Comparison of ENCODE assay signal across 19 cellular contexts in genomic region chr1:51581286-51581685, GRCh38. TPM values are rescaled to one million over a fixed set of nuclear protein-coding genes. Genes with fewer than 3 reads are reported as not detected.
DNase-seq lines count a peak whose midpoint lies in the region; ATAC-seq, FAIRE-seq and TF ChIP-seq lines count a peak whose summit lies in the region.
"Had no signal": no experiment of that assay in that cellular context is flagged by ENCODE, and none has a peak within 500 bp of the region (broad histone marks: within the 10 kb centered on the region; RNA-seq: fewer than 3 reads in every experiment).

No MANE protein-coding gene starts in this region.

- H3K4me3 Mint-ChIP-seq in mesothelial cell of epicardium: no peak overlapping the region
- H3K4me3 Mint-ChIP-seq: CD4-positive, CD25-positive, alpha-beta regulatory T cell; CD8-positive, alpha-beta T cell; HFFc6 had no signal

- 0 out of 2 replicates have a peak overlapping the region, but pooled peaks have one; percentile 32 for H3K4me2 ChIP-seq in HepG2 (ENCODE audit: low read depth, low read length)

- H3K36me3 ChIP-seq in HepG2 (replicated peaks in 1 of 2; ENCODE audit: control insufficient read depth in 1 of 2, insufficient read depth in 2 of 2, low read length in 2 of 2) (no peaks in the 10 kb centered on the region), right lobe of liver (peaks cover 0 to 8% (median 0%) of the 10 kb centered on the region in 4 donors), Panc1 (ENCODE audit: control insufficient read depth, insufficient read depth, low read length) (no peaks in the 10 kb centered on the region), left lung (no peaks in the 10 kb centered on the region)
- H3K36me3 ChIP-seq: HAP-1 had no signal

- H3K27ac Mint-ChIP-seq in mesothelial cell of epicardium: no peak overlapping the region
- H3K27ac Mint-ChIP-seq: CD4-positive, CD25-positive, alpha-beta regulatory T cell; CD8-positive, alpha-beta T cell; HFFc6 had no signal

- H3K4me1 ChIP-seq in HepG2 (ENCODE audit: insufficient read depth, low read length) (peaks cover 23% of the 10 kb centered on the region), right lobe of liver (no peaks in the 10 kb centered on the region), Panc1 (ENCODE audit: control insufficient read depth, insufficient read depth, low read length) (peaks cover 32% of the 10 kb centered on the region), left lung (peaks cover 0 to 16% of the 10 kb centered on the region in 2 donors)
- H3K4me1 ChIP-seq: Caco-2, HAP-1 had no signal

- DNase-seq in HepG2 (ENCODE audit: low spot score) (peak; percentile 27), right lobe of liver (no peak), Panc1 (ENCODE audit: low read depth, low spot score) (no peak), left lung (no peak), mesothelial cell of epicardium (ENCODE audit: low spot score in 2 of 2, unreplicated experiment in 2 of 2) (no peak)
- DNase-seq: Caco-2; CD4-positive, CD25-positive, alpha-beta regulatory T cell; CD8-positive, alpha-beta T cell; DMS153; DMS79 treated with DMSO at 0.1 percent for 48 hours; GF-D8; GOT3; HFFc6 had no signal

- no peaks in the 10 kb centered on the region for H3K27me3 Mint-ChIP-seq in mesothelial cell of epicardium (ENCODE audit: low read depth)
- H3K27me3 Mint-ChIP-seq: CD4-positive, CD25-positive, alpha-beta regulatory T cell had no signal

- H3K27me3 ChIP-seq in HepG2 (ENCODE audit: control insufficient read depth in 1 of 2, insufficient read depth in 2 of 2, low read length in 2 of 2): peaks cover 1 to 3% of the 10 kb centered on the region in 2 experiments; a peak in 2 of 5 replicates
- H3K27me3 ChIP-seq in right lobe of liver: no peaks in the 10 kb centered on the region
- no peaks in the 10 kb centered on the region for H3K27me3 ChIP-seq in Panc1 (ENCODE audit: control insufficient read depth, insufficient read depth, low read length)
- no peaks in the 10 kb centered on the region for H3K27me3 ChIP-seq in left lung

- WGBS in HepG2 (ENCODE audit: low lambda C conversion rate): 3% methylated on average over 3 of the region's 3 CpGs
- WGBS in right lobe of liver (ENCODE audit: insufficient coverage, low coverage, low lambda C conversion rate, missing lambda C conversion rate): 79% methylated on average over 2 of the region's 3 CpGs

- FAIRE-seq in HepG2 (lab: Jason Lieb, UNC): no peak
- FAIRE-seq: GM12891, GM18507, H54 had no signal

- H3K27ac ChIP-seq in HepG2 (ENCODE audit: extremely low read length, insufficient read depth, low read length) (no peak overlapping the region), right lobe of liver (no peak overlapping the region), Panc1 (ENCODE audit: low read length) (peak overlapping the region; percentile 52; the same call in 1 of the 2 replicates), left lung (no peak overlapping the region)
- H3K27ac ChIP-seq: C4-2B had no signal

- no peak overlapping the region for H3K9ac ChIP-seq in HepG2 (ENCODE audit: insufficient read depth, low read depth, low read length)

- no peak overlapping the region for H3K4me3 ChIP-seq in HepG2 (replicated peaks in 1 of 3; ENCODE audit: insufficient read depth in 1 of 3, low read depth in 2 of 3, low read length in 3 of 3)
- no peak overlapping the region for H3K4me3 ChIP-seq in right lobe of liver
- H3K4me3 ChIP-seq in Panc1 (ENCODE audit: low read depth in 2 of 2, low read length in 2 of 2): no peak overlapping the region
- no peak overlapping the region for H3K4me3 ChIP-seq in left lung
- H3K4me3 ChIP-seq: HAP-1 had no signal

- POLR2A ChIA-PET in HepG2 (lab: Yijun Ruan, JAX) (no interaction called here), Panc1 (lab: Charles Lee) (no interaction called here)

- H3K4me1 Mint-ChIP-seq in mesothelial cell of epicardium: no peaks in the 10 kb centered on the region

- no peak for TF ChIP-seq CTCF in HepG2 (CRISPR knock-in tag; IDR thresholded peaks at IDR 0.05)
- no peak for TF ChIP-seq CTCF in right lobe of liver (IDR thresholded peaks at IDR 0.05)
- TF ChIP-seq CTCF in Panc1 (IDR thresholded peaks at IDR 0.05): no peak
- TF ChIP-seq CTCF in left lung (IDR thresholded peaks at IDR 0.05): no peak
- TF ChIP-seq CTCF in mesothelial cell of epicardium (IDR thresholded peaks at IDR 0.05; ENCODE audit: unreplicated experiment): no peak

- H3K79me2 ChIP-seq in HepG2 (ENCODE audit: insufficient read depth, low read length): no peaks in the 10 kb centered on the region

- H3K36me3 Mint-ChIP-seq in mesothelial cell of epicardium: no peaks in the 10 kb centered on the region
- H3K36me3 Mint-ChIP-seq: CD4-positive, CD25-positive, alpha-beta regulatory T cell; CD8-positive, alpha-beta T cell had no signal

- intact Hi-C loops in HepG2 (cut with micrococcal nuclease; ENCODE audit: unreplicated experiment): no loop called here
- intact Hi-C loops in right lobe of liver (cut with DNase I): no loop called here
- intact Hi-C loops in Panc1 (cut with micrococcal nuclease; ENCODE audit: unreplicated experiment): no loop called here
- intact Hi-C loops in left lung (cut with DNase I): no loop called here

- H4K20me1 ChIP-seq in HepG2 (ENCODE audit: insufficient read depth, low read length): no peaks in the 10 kb centered on the region

- TF ChIP-seq EP300 in HepG2 (IDR thresholded peaks at IDR 0.05; ENCODE audit: low read depth in 2 of 2, low read length in 2 of 2): no peak
- no peak for TF ChIP-seq EP300 in HepG2 (CRISPR knock-in tag; IDR thresholded peaks at IDR 0.05; ENCODE audit: borderline replicate concordance)

- no peak overlapping the region for H2AFZ ChIP-seq in HepG2 (ENCODE audit: low read length)

- in situ Hi-C loops in HepG2 (cut with HindIII; ENCODE audit: extremely low pct_ligation_motif_present, low pct_unique_long_range_greater_than_20kb) (no loop called here), Panc1 (cut with HindIII; ENCODE audit: low pct_unique_long_range_greater_than_20kb, low sequenced_read_pairs) (no loop called here)

- TF ChIP-seq POLR2A in HepG2 (IDR thresholded peaks at IDR 0.05; ENCODE audit: insufficient read depth in 1 of 2, low read depth in 2 of 2, low read length in 2 of 2) (no peak), right lobe of liver (IDR thresholded peaks at IDR 0.05) (no peak)

- BruUV-seq in HepG2 (replicated peaks; lab: Mats Ljungman, UMichigan) (no TSS peak), Panc1 (replicated peaks; lab: Mats Ljungman, UMichigan) (no TSS peak)

- CTCF ChIA-PET in HepG2 (lab: Yijun Ruan, JAX; ENCODE audit: low intra/inter-chr PET ratio, low total read pairs): no interaction called here
- CTCF ChIA-PET in Panc1 (lab: Charles Lee): interaction anchor here (0.5 kb wide), 1 partner anchor 136 kb away, joined by 6 read pairs; no protein-coding TSS in a partner anchor

- H3K9me3 ChIP-seq in HepG2 (ENCODE audit: low read length) (no peaks in the 10 kb centered on the region), right lobe of liver (no peaks in the 10 kb centered on the region), Panc1 (ENCODE audit: control insufficient read depth, insufficient read depth, low read depth, low read length) (no peaks in the 10 kb centered on the region), left lung (no peaks in the 10 kb centered on the region)
- H3K9me3 ChIP-seq: Caco-2, HAP-1 had no signal

- H3K9me3 Mint-ChIP-seq in mesothelial cell of epicardium: no peaks in the 10 kb centered on the region
- H3K9me3 Mint-ChIP-seq: CD8-positive, alpha-beta T cell; HFFc6 had no signal

- TF ChIP-seq RAD21 in HepG2 (CRISPR knock-in tag; IDR thresholded peaks at IDR 0.05): no peak

- no peak for ATAC-seq in HepG2
- ATAC-seq in right lobe of liver: no peak
- ATAC-seq in Panc1: no peak
- peak; percentile 51 for ATAC-seq in left lung
- ATAC-seq in GM19328 (IDR thresholded peaks at IDR 0.05; ENCODE audit: unreplicated experiment): no peak
- ATAC-seq: CD8-positive, alpha-beta T cell had no signal

TF ChIP-seq in HepG2, 621 proteins besides CTCF, POLR2A, EP300 and RAD21 (continues in another document):
- peak; percentile 40; the same call in 1 of the 2 replicates for TF ChIP-seq SIX1 (CRISPR knock-in tag; IDR thresholded peaks at IDR 0.05; ENCODE audit: borderline replicate concordance)
- TF ChIP-seq FOXA1 (IDR thresholded peaks at IDR 0.05): no peak
- TF ChIP-seq FOXA1 (CRISPR knock-in tag; IDR thresholded peaks at IDR 0.05): 0 out of 2 replicates have a peak, but pooled peaks have one; percentile 10
- peak; percentile 29; the same call in 1 of the 2 replicates for TF ChIP-seq FOXA3 (CRISPR knock-in tag; IDR thresholded peaks at IDR 0.05)

RNA-seq across cellular contexts. Expression of gene OSBPL9, which starts 35.6 kb away (rescaled TPM):
- total RNA-seq in HepG2 (2016; rRNA removed; fragmentation: Illumina TruSeq; extraction: Trizol): 142 and 198 TPM in 2 replicates
- total RNA-seq in HepG2 (2016; cell fraction: cytosol; rRNA removed; fragmentation: Illumina TruSeq; extraction: Trizol; ENCODE audit: low read depth): 83.0 and 90.3 TPM in 2 replicates
- 140 and 189 TPM in 2 replicates for total RNA-seq in HepG2 (2016; cell fraction: insoluble cytoplasmic fraction; rRNA removed; fragmentation: Illumina TruSeq; extraction: Trizol)
- 195 and 199 TPM in 2 replicates for total RNA-seq in HepG2 (2016; cell fraction: membrane; rRNA removed; fragmentation: Illumina TruSeq; extraction: Trizol)
- 96.3 and 107 TPM in 2 replicates for total RNA-seq in HepG2 (2016; cell fraction: nucleus; rRNA removed; fragmentation: Illumina TruSeq; extraction: Trizol)
- 83.6 and 90.3 TPM in 2 replicates for polyA plus RNA-seq in HepG2 (2011; rRNA removed)
- 52.4 and 69.4 TPM in 2 replicates for polyA plus RNA-seq in HepG2 (2011; cell fraction: cytosol; rRNA removed)
- polyA plus RNA-seq in HepG2 (2011; cell fraction: nucleus; rRNA removed): 49.8 and 58.7 TPM in 2 replicates
- 57.7 and 63.5 TPM in 2 replicates for polyA plus RNA-seq in HepG2 (2012)
- 46.8 and 71.1 TPM in 2 replicates for polyA plus RNA-seq in HepG2 (2016; cell fraction: cytosol; fragmentation: Illumina TruSeq; extraction: Trizol; ENCODE audit: low read depth)
- polyA plus RNA-seq in HepG2 (2016; cell fraction: insoluble cytoplasmic fraction; fragmentation: Illumina TruSeq; extraction: Trizol; ENCODE audit: low read depth): 168 and 174 TPM in 2 replicates
- polyA plus RNA-seq in HepG2 (2016; cell fraction: membrane; fragmentation: Illumina TruSeq; extraction: Trizol; ENCODE audit: low read depth): 130 and 144 TPM in 2 replicates
- polyA plus RNA-seq in HepG2 (2016; cell fraction: nucleus; fragmentation: Illumina TruSeq; extraction: Trizol; ENCODE audit: insufficient read depth, low read depth): 90.8 and 95.0 TPM in 2 replicates
- polyA minus RNA-seq in HepG2 (2011; rRNA and poly(A)+ RNA removed; ENCODE audit: low replicate concordance): 188 and 207 TPM in 2 replicates
- polyA minus RNA-seq in HepG2 (2011; cell fraction: cytosol; rRNA and poly(A)+ RNA removed): 68.2 and 76.9 TPM in 2 replicates
- polyA minus RNA-seq in HepG2 (2011; cell fraction: nucleus; rRNA and poly(A)+ RNA removed): 202 and 205 TPM in 2 replicates
- total RNA-seq in right lobe of liver: 10 to 100 TPM; 51.7 to 90.5 (median 71.7) TPM
- 85.5 TPM for total RNA-seq in Panc1 (2021; ENCODE audit: unreplicated experiment)
- polyA plus RNA-seq in Panc1 (2012; ENCODE audit: insufficient read length): 63.5 TPM
- 10 to 100 TPM; 63.1 to 73.3 TPM for total RNA-seq in left lung
- 99.9 to 103 TPM (median 101 TPM) in 3 replicates for total RNA-seq in mesothelial cell of epicardium
